Comparison of ENCODE assay signal across 9 cellular contexts in genomic region chr1:25197982-25198681, GRCh38. TPM values are rescaled to one million over a fixed set of nuclear protein-coding genes. Genes with fewer than 3 reads are reported as not detected.
DNase-seq lines count a peak whose midpoint lies in the region; ATAC-seq and TF ChIP-seq lines count a peak whose summit lies in the region.
"Had no signal": no experiment of that assay in that cellular context is flagged by ENCODE, and none has a peak within 500 bp of the region (broad histone marks: within the 10 kb centered on the region; RNA-seq: fewer than 3 reads in every experiment).

No MANE protein-coding gene starts in this region.

- no peak overlapping the region for H2AFZ ChIP-seq in hepatocyte

- peaks cover 21% of the 10 kb centered on the region for H3K4me1 Mint-ChIP-seq in T-helper 17 cell

- ATAC-seq in T-helper 17 cell (no peak), GM21825 (IDR thresholded peaks at IDR 0.05; ENCODE audit: unreplicated experiment) (no peak), HG02798 (IDR thresholded peaks at IDR 0.05; ENCODE audit: poor library complexity, unreplicated experiment) (no peak)

- peaks cover 8% of the 10 kb centered on the region for H3K36me3 Mint-ChIP-seq in T-helper 17 cell (ENCODE audit: low read depth)

- WGBS in hepatocyte (ENCODE audit: low lambda C conversion rate, missing lambda C conversion rate), result 58% methylated on average over 11 of the region's 11 CpGs

- H3K27ac Mint-ChIP-seq in T-helper 17 cell, result peak overlapping the region; percentile 68

- peaks cover 40% of the 10 kb centered on the region for H3K27me3 Mint-ChIP-seq in T-helper 17 cell

- DNase-seq in activated CD4-positive, alpha-beta T cell treated with anti-CD3 and anti-CD28 coated beads for 4 hours, result peak; percentile 14 to 22
- DNase-seq in activated CD4-positive, alpha-beta T cell treated with anti-CD3 and anti-CD28 coated beads, Interleukin-2, amount 50 U/mL, for 48 hours, result no peak
- DNase-seq in T-helper 17 cell, result no peak
- DNase-seq in hepatocyte (ENCODE audit: low spot score), result no peak
- peak in 19 of 49 donors; percentile 5 to 48 (median 15) for DNase-seq in substantia nigra (lab: John Stamatoyannopoulos, UW)
- DNase-seq in cardiac septum (ENCODE audit: low spot score), result no peak

- peak overlapping the region; percentile 14 for H3K4me2 ChIP-seq in hepatocyte

- no peaks in the 10 kb centered on the region for H4K20me1 ChIP-seq in hepatocyte (ENCODE audit: insufficient read depth, poor library complexity, severe bottlenecking)

- H3K27ac ChIP-seq in hepatocyte (peak overlapping the region; percentile 58), substantia nigra (ENCODE audit: low read depth, low read length, poor library complexity, severe bottlenecking) (peak overlapping the region; percentile 69)

- H3K36me3 ChIP-seq in hepatocyte (replicated peaks; ENCODE audit: insufficient read depth, low read depth), result no peaks in the 10 kb centered on the region
- H3K36me3 ChIP-seq: HAP-1 had no signal

- no peaks in the 10 kb centered on the region for H3K9me3 ChIP-seq in T-helper 17 cell (ENCODE audit: control insufficient read depth, low read length, poor library complexity, severe bottlenecking)
- no peaks in the 10 kb centered on the region for H3K9me3 ChIP-seq in hepatocyte (ENCODE audit: low read depth)
- H3K9me3 ChIP-seq: HAP-1 had no signal

- intact Hi-C loops in cardiac septum (cut with DNase I), result no loop called here

- H3K27me3 ChIP-seq in hepatocyte, result no peaks in the 10 kb centered on the region

- TF ChIP-seq CTCF in hepatocyte (IDR thresholded peaks at IDR 0.05; ENCODE audit: poor library complexity), result no peak

- no peak overlapping the region for H3K4me3 ChIP-seq in hepatocyte
- H3K4me3 ChIP-seq: HAP-1 had no signal

- no peaks in the 10 kb centered on the region for H3K9me2 ChIP-seq in hepatocyte (replicated peaks; ENCODE audit: insufficient read depth)

- H3K4me3 Mint-ChIP-seq in T-helper 17 cell, result no peak overlapping the region

- H3K4me1 ChIP-seq in hepatocyte (ENCODE audit: insufficient read depth), result peaks cover 33% of the 10 kb centered on the region
- H3K4me1 ChIP-seq: HAP-1 had no signal

- no peaks in the 10 kb centered on the region for H3K79me2 ChIP-seq in hepatocyte

RNA-seq across cellular contexts. Expression of gene SYF2, which starts 34.2 kb away (rescaled TPM):
- total RNA-seq in T-helper 17 cell (10 to 100 TPM; 61.5 to 80.6 TPM), hepatocyte (53.6 and 66.3 TPM in 2 replicates), cardiac septum (35.4 TPM)
- polyA plus RNA-seq in hepatocyte, result 34.2 and 49.2 TPM in 2 replicates

RNA-seq across cellular contexts. Expression of gene RSRP1, which starts 49.1 kb away (rescaled TPM):
- total RNA-seq in T-helper 17 cell (100 to 1,000 TPM; 483 to 509 TPM), hepatocyte (90.4 and 153 TPM in 2 replicates), cardiac septum (52.2 TPM)
- polyA plus RNA-seq in hepatocyte, result 160 and 236 TPM in 2 replicates

Comparison
In these comparisons a context has a peak if more than half of its experiments do, and no peak if none do; other contexts are left out.
1. DNase-seq: peak in activated CD4-positive, alpha-beta T cell treated with anti-CD3 and anti-CD28 coated beads for 4 hours (2 of 2); none in activated CD4-positive, alpha-beta T cell treated with anti-CD3 and anti-CD28 coated beads, Interleukin-2, amount 50 U/mL, for 48 hours (0 of 2), T-helper 17 cell (0 of 3), hepatocyte (single experiment) and cardiac septum (single experiment).